19 cellular contexts compared by ENCODE assay signal in the genomic region with DNA sequence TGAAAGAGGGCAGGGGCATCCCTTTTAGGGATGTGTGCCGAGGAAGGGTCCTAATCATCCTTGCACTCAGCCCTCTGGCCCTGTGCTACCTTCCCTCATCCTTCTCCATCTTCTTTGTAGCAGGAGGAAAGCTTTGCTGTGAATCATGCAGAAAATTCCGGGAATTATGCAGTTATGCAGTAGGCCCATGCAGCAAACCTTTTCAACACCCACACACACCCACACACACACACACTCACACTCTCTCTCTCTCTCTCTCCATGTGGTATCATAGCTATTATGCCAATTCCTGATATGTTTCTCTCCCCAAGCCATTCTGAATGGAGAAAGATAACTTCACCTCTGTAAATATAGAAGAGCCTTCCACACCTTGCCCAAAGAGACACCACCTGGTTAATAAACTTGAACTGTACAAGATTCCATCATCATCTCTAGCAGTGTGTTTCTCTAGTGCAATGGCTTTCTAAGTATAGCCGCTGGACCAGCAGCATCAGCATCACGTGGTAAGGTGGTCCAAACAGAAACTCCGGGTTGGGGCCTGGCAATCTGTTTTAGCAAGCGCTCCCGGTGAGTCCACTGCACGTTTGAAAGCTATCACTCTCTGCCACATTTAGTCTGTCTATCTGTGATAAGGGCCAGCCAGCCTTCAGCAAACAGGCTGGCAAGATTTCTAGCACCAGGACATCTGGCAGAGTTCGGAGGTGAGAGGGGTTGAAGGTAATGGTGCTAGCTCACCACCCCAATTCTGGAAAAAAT.
DNase-seq lines count a peak whose midpoint lies in the region; ATAC-seq and TF ChIP-seq lines count a peak whose summit lies in the region.
"Had no signal": no experiment of that assay in that cellular context is flagged by ENCODE, and none has a peak within 500 bp of the region (broad histone marks: within the 10 kb centered on the region; RNA-seq: fewer than 3 reads in every experiment).

No MANE protein-coding gene starts in this region.

- DNase-seq in EL (peak; percentile 27), amniotic epithelial cell (ENCODE audit: low read depth) (peak; percentile 44), fibroblast of pulmonary artery (ENCODE audit: low read depth) (peak; percentile 23)
- DNase-seq: Calu3; CD8-positive, alpha-beta memory T cell; DMS53; H7; HFFc6; NCI-H1694; NCI-H2081; NCI-H2171; NCI-H524 treated with DMSO at 0.1 percent for 48 hours; NCI-H82; SJCRH30; T-helper 1 cell had no signal

- TF ChIP-seq RAD21 in Ishikawa (IDR thresholded peaks at IDR 0.05; ENCODE audit: low read depth), result no peak

- TF ChIP-seq CTCF in fibroblast of pulmonary artery (IDR thresholded peaks at IDR 0.05; ENCODE audit: low read length, missing control alignments), result no peak

- no peak for TF ChIP-seq EP300 in Ishikawa (IDR thresholded peaks at IDR 0.05; ENCODE audit: borderline replicate concordance)

- no peak overlapping the region for H3K4me3 ChIP-seq in fibroblast of pulmonary artery (replicated peaks; ENCODE audit: low read depth, low read length)
- H3K4me3 ChIP-seq: SJCRH30 had no signal

- ATAC-seq in GM19328 (IDR thresholded peaks at IDR 0.05; ENCODE audit: unreplicated experiment) (no peak), GM21576 (IDR thresholded peaks at IDR 0.05; ENCODE audit: unreplicated experiment) (no peak), GM18907 (IDR thresholded peaks at IDR 0.05; ENCODE audit: unreplicated experiment) (no peak)

TF ChIP-seq in Ishikawa, 13 proteins besides CTCF, POLR2A, EP300 and RAD21:
- TF ChIP-seq ZBTB7A (IDR thresholded peaks at IDR 0.05; ENCODE audit: low read depth), result no peak
- TF ChIP-seq, protein P1, sequence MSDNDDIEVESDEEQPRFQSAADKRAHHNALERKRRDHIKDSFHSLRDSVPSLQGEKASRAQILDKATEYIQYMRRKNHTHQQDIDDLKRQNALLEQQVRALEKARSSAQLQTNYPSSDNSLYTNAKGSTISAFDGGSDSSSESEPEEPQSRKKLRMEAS (IDR thresholded peaks at IDR 0.05), result no peak
- 0 out of 2 replicates have a peak, but pooled peaks have one; percentile 31 for TF ChIP-seq EGR1 (IDR thresholded peaks at IDR 0.05)
- no peak for TF ChIP-seq TAF1 (IDR thresholded peaks at IDR 0.05; ENCODE audit: low read depth)
- TF ChIP-seq TCF12 (IDR thresholded peaks at IDR 0.05; ENCODE audit: low read depth), result no peak
- TF ChIP-seq, protein P2, sequence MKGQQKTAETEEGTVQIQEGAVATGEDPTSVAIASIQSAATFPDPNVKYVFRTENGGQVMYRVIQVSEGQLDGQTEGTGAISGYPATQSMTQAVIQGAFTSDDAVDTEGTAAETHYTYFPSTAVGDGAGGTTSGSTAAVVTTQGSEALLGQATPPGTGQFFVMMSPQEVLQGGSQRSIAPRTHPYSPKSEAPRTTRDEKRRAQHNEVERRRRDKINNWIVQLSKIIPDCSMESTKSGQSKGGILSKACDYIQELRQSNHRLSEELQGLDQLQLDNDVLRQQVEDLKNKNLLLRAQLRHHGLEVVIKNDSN (IDR thresholded peaks at IDR 0.05), result no peak
